Comparison of ENCODE assay signal across 16 cellular contexts in the genomic region with DNA sequence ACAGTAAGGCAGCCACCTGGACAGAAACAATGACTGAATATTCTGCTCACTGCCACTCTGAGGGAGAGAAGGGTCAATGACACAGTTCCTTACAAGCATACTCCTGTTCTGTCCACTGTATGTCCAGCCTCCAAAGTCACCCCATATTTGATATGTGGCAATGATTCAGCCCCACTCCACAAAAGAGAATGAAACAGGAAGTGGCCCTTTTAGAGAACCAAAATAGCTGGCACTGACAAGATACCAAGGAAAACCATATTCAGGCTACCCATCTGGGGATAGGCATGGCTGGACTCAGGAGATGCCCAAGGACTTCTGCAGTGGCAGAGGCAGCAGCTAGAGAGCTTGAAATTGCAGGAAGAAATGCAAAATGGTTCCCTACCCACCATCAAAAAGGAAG. TPM values are rescaled to one million over a fixed set of nuclear protein-coding genes. Genes with fewer than 3 reads are reported as not detected.
DNase-seq lines count a peak whose midpoint lies in the region; ATAC-seq and TF ChIP-seq lines count a peak whose summit lies in the region.
"Had no signal": no experiment of that assay in that cellular context is flagged by ENCODE, and none has a peak within 500 bp of the region (broad histone marks: within the 10 kb centered on the region; RNA-seq: fewer than 3 reads in every experiment).

No MANE protein-coding gene starts in this region.

- H3K27ac Mint-ChIP-seq in activated CD8-positive, alpha-beta memory T cell treated with anti-CD3 and anti-CD28 coated beads, Interleukin-2, amount 10 ng/mL, durations not matched to agents 7 days and 5 days = peak overlapping the region; percentile 44

- H2AFZ ChIP-seq in Karpas-422 (ENCODE audit: low read length) = 0 out of 2 replicates have a peak overlapping the region, but pooled peaks have one; percentile 78
- H2AFZ ChIP-seq in osteoblast (ENCODE audit: low read length) = peak overlapping the region; percentile 84

- H3K27me3 Mint-ChIP-seq in activated CD8-positive, alpha-beta memory T cell treated with anti-CD3 and anti-CD28 coated beads, Interleukin-2, amount 10 ng/mL, durations not matched to agents 7 days and 5 days = no peaks in the 10 kb centered on the region

- H3K27me3 ChIP-seq in Karpas-422 (ENCODE audit: low read length) (no peaks in the 10 kb centered on the region), osteoblast (ENCODE audit: insufficient read depth, low read length) (no peaks in the 10 kb centered on the region)

- no peak for DNase-seq in activated CD8-positive, alpha-beta memory T cell treated with anti-CD3 and anti-CD28 coated beads, Interleukin-2, amount 10 ng/mL, durations not matched to agents 7 days and 5 days
- DNase-seq in activated CD8-positive, alpha-beta memory T cell treated with anti-CD3 and anti-CD28 coated beads for 24 hours = no peak
- DNase-seq in Karpas-422 = no peak
- DNase-seq in osteoblast (ENCODE audit: insufficient read length, low spot score, missing footprints) = no peak
- DNase-seq in cortex of kidney (lab: John Stamatoyannopoulos, UW) = no peak
- no peak for DNase-seq in NCI-H748 treated with DMSO at 0.1 percent for 48 hours (lab: John Stamatoyannopoulos, UW)
- DNase-seq in NCI-H1694 treated with DMSO at 0.1 percent for 48 hours (lab: John Stamatoyannopoulos, UW) = no peak
- DNase-seq: DMS79, GDM1, NCI-H1105, NCI-H187 treated with DMSO at 0.1 percent for 48 hours, NCI-H2171, OCI-M1, T-helper 2 cell had no signal

- H3K4me2 ChIP-seq in Karpas-422 (ENCODE audit: low read depth, low read length, poor library complexity, severe bottlenecking) (no peak overlapping the region), osteoblast (ENCODE audit: insufficient read depth, low read length) (no peak overlapping the region)

- no peaks in the 10 kb centered on the region for H3K9me3 Mint-ChIP-seq in activated CD8-positive, alpha-beta memory T cell treated with anti-CD3 and anti-CD28 coated beads, Interleukin-2, amount 10 ng/mL, durations not matched to agents 7 days and 5 days (ENCODE audit: low read depth)

- H4K20me1 ChIP-seq in Karpas-422 (ENCODE audit: insufficient read depth, low read depth, low read length) (no peaks in the 10 kb centered on the region), osteoblast (ENCODE audit: insufficient read depth, low read length) (no peaks in the 10 kb centered on the region)

- H3K9me2 ChIP-seq in Karpas-422 (replicated peaks; ENCODE audit: insufficient read depth, low read length) = 0 out of 2 replicates have a peak, but pooled peaks cover 3% of the 10 kb centered on the region

- H3K4me3 ChIP-seq in Karpas-422 (ENCODE audit: low read length) (no peak overlapping the region), osteoblast (ENCODE audit: insufficient read depth, low read length) (no peak overlapping the region)

- H3K4me1 ChIP-seq in Karpas-422 (ENCODE audit: low read length) = peaks cover 4% of the 10 kb centered on the region
- no peaks in the 10 kb centered on the region for H3K4me1 ChIP-seq in osteoblast (ENCODE audit: insufficient read depth, low read length)

- H3K27ac ChIP-seq in Karpas-422 (ENCODE audit: low read length) (no peak overlapping the region), VCaP (peak overlapping the region; percentile 16), osteoblast (ENCODE audit: low read depth, low read length) (no peak overlapping the region)
- H3K27ac ChIP-seq: RWPE1 had no signal

- no peak overlapping the region for H3K9ac ChIP-seq in Karpas-422 (ENCODE audit: low read length)

- no peak overlapping the region for H3K4me3 Mint-ChIP-seq in activated CD8-positive, alpha-beta memory T cell treated with anti-CD3 and anti-CD28 coated beads, Interleukin-2, amount 10 ng/mL, durations not matched to agents 7 days and 5 days

- H3K79me2 ChIP-seq in Karpas-422 (ENCODE audit: low read length) (no peaks in the 10 kb centered on the region), osteoblast (ENCODE audit: insufficient read depth, low read length) (no peaks in the 10 kb centered on the region)

- H3K36me3 Mint-ChIP-seq in activated CD8-positive, alpha-beta memory T cell treated with anti-CD3 and anti-CD28 coated beads, Interleukin-2, amount 10 ng/mL, durations not matched to agents 7 days and 5 days = peaks cover 21% of the 10 kb centered on the region

- no peak for ATAC-seq in activated CD8-positive, alpha-beta memory T cell treated with anti-CD3 and anti-CD28 coated beads, Interleukin-2, amount 10 ng/mL, durations not matched to agents 7 days and 5 days

- H3K36me3 ChIP-seq in Karpas-422 (ENCODE audit: insufficient read depth, low read length) = peaks cover 2% of the 10 kb centered on the region; the same call in 1 of the 2 replicates
- H3K36me3 ChIP-seq in osteoblast (ENCODE audit: insufficient read depth, low read length) = peaks cover 3% of the 10 kb centered on the region

- CTCF ChIA-PET in activated CD8-positive, alpha-beta memory T cell treated with anti-CD3 and anti-CD28 coated beads, Interleukin-2, amount 10 ng/mL, durations not matched to agents 7 days and 5 days (lab: Charles Lee) = no interaction called here

- H3K9me3 ChIP-seq in Karpas-422 (ENCODE audit: low read length) (no peaks in the 10 kb centered on the region), osteoblast (ENCODE audit: low read depth, low read length) (no peaks in the 10 kb centered on the region)

- TF ChIP-seq CTCF in VCaP (conservative IDR thresholded peaks at IDR 0.05) (no peak), osteoblast (IDR thresholded peaks at IDR 0.05; ENCODE audit: extremely low read depth, low read depth, low read length) (no peak)

- peaks cover 3% of the 10 kb centered on the region for H3K4me1 Mint-ChIP-seq in activated CD8-positive, alpha-beta memory T cell treated with anti-CD3 and anti-CD28 coated beads, Interleukin-2, amount 10 ng/mL, durations not matched to agents 7 days and 5 days

RNA-seq across cellular contexts. Expression of gene GFRA3, which starts 12.8 kb away (rescaled TPM):
- under 1 TPM; 0.15 to 0.19 TPM for total RNA-seq in activated CD8-positive, alpha-beta memory T cell treated with anti-CD3 and anti-CD28 coated beads, Interleukin-2, amount 10 ng/mL, durations not matched to agents 7 days and 5 days
- total RNA-seq in Karpas-422 (2014; rRNA removed; shearing (Covaris generic); ENCODE audit: low replicate concordance) = 0.37 TPM in 1 of 2 replicates, not detected in the other
- not detected in 2 replicates for total RNA-seq in osteoblast

RNA-seq across cellular contexts. Expression of gene CDC25C, which starts 44.4 kb away (rescaled TPM):
- 10 to 100 TPM; 14.9 to 21.3 TPM for total RNA-seq in activated CD8-positive, alpha-beta memory T cell treated with anti-CD3 and anti-CD28 coated beads, Interleukin-2, amount 10 ng/mL, durations not matched to agents 7 days and 5 days
- total RNA-seq in Karpas-422 (2014; rRNA removed; shearing (Covaris generic); ENCODE audit: low replicate concordance) = 6.1 and 11.1 TPM in 2 replicates
- total RNA-seq in osteoblast = 1.8 TPM in 2 replicates

RNA-seq across cellular contexts. Expression of gene FAM53C, which starts 50.8 kb away (rescaled TPM):
- total RNA-seq in activated CD8-positive, alpha-beta memory T cell treated with anti-CD3 and anti-CD28 coated beads, Interleukin-2, amount 10 ng/mL, durations not matched to agents 7 days and 5 days = 10 to 100 TPM; 30.5 to 33.5 TPM
- total RNA-seq in Karpas-422 (2014; rRNA removed; shearing (Covaris generic); ENCODE audit: low replicate concordance) = 48.2 and 62.8 TPM in 2 replicates
- 39.8 and 43.8 TPM in 2 replicates for total RNA-seq in osteoblast
